ENCODE assay signal across 11 cellular contexts in genomic region chr5:96297290-96297689, GRCh38.
DNase-seq lines count a peak whose midpoint lies in the region; ATAC-seq, FAIRE-seq and TF ChIP-seq lines count a peak whose summit lies in the region.
"Had no signal": no experiment of that assay in that cellular context is flagged by ENCODE, and none has a peak within 500 bp of the region (broad histone marks: within the 10 kb centered on the region; RNA-seq: fewer than 3 reads in every experiment).

No MANE protein-coding gene starts in this region.

- H3K4me2 ChIP-seq in mesenchymal stem cell (ENCODE audit: low read length, poor library complexity, severe bottlenecking), result no peak overlapping the region

- no peak overlapping the region for H2BK12ac ChIP-seq in mesenchymal stem cell (ENCODE audit: low read length in 2 of 2)

- H3K4me3 ChIP-seq in fibroblast of mammary gland (ENCODE audit: control insufficient read depth, low read depth, low read length) (no peak overlapping the region), mesenchymal stem cell (ENCODE audit: insufficient read depth in 1 of 2, low read depth in 1 of 2, low read length in 2 of 2) (no peak overlapping the region), kidney (ENCODE audit: low read length in 2 of 2) (no peak overlapping the region)

- TF ChIP-seq CTCF in fibroblast of mammary gland (conservative IDR thresholded peaks at IDR 0.05; ENCODE audit: control insufficient read depth, insufficient read depth, low read depth, low read length) (no peak), kidney (IDR thresholded peaks at IDR 0.05; ENCODE audit: borderline replicate concordance, extremely low read depth, insufficient read depth) (no peak)

- no peak overlapping the region for H3K14ac ChIP-seq in mesenchymal stem cell (ENCODE audit: low read length in 2 of 2)

- H3K4ac ChIP-seq in mesenchymal stem cell (ENCODE audit: low read depth in 1 of 2, low read length in 2 of 2), result no peak overlapping the region

- no peaks in the 10 kb centered on the region for H3K36me3 ChIP-seq in mesenchymal stem cell (ENCODE audit: control insufficient read depth in 1 of 2, insufficient read depth in 2 of 2, low read depth in 1 of 2, low read length in 2 of 2)
- no peaks in the 10 kb centered on the region for H3K36me3 ChIP-seq in kidney (ENCODE audit: control insufficient read depth in 1 of 2, insufficient read depth in 2 of 2, low read length in 2 of 2)

- ATAC-seq in HG03175 (IDR thresholded peaks at IDR 0.05; ENCODE audit: unreplicated experiment), result no peak
- ATAC-seq in HG03095 (IDR thresholded peaks at IDR 0.05; ENCODE audit: unreplicated experiment), result no peak
- ATAC-seq: effector memory CD8-positive, alpha-beta T cell had no signal

- H4K91ac ChIP-seq in mesenchymal stem cell (ENCODE audit: low read length), result no peak overlapping the region

- peak overlapping the region; percentile 83 for H3K9ac ChIP-seq in mesenchymal stem cell (ENCODE audit: low read length)
- no peak overlapping the region for H3K9ac ChIP-seq in kidney (ENCODE audit: low read length in 2 of 2)

- peak; percentile 84 for DNase-seq in AG08395 (ENCODE audit: low spot score)
- DNase-seq in LHCN-M2 (ENCODE audit: low read depth), result peak; percentile 77
- peak; percentile 90 for DNase-seq in fibroblast of mammary gland (ENCODE audit: low read depth)
- DNase-seq in mesenchymal stem cell, result peak; percentile 98
- DNase-seq in kidney, result no peak
- no peak for DNase-seq in NOMO-1 treated with DMSO at 0.1 percent for 48 hours (lab: John Stamatoyannopoulos, UW; ENCODE audit: unreplicated experiment)
- DNase-seq: effector memory CD8-positive, alpha-beta T cell had no signal

- intact Hi-C loops in kidney (cut with DNase I), result no loop called here

- no peak overlapping the region for H2AFZ ChIP-seq in mesenchymal stem cell (ENCODE audit: low read depth, low read length)

- H2BK15ac ChIP-seq in mesenchymal stem cell (ENCODE audit: low read depth, poor library complexity, severe bottlenecking), result no peak overlapping the region

- no peaks in the 10 kb centered on the region for H3K27me3 ChIP-seq in mesenchymal stem cell (ENCODE audit: control insufficient read depth in 1 of 2, insufficient read depth in 1 of 2, low read length in 2 of 2)

- H3K79me1 ChIP-seq in mesenchymal stem cell (replicated peaks; ENCODE audit: low read length, poor library complexity, severe bottlenecking), result no peaks in the 10 kb centered on the region

- no peak overlapping the region for H2BK5ac ChIP-seq in mesenchymal stem cell (ENCODE audit: low read depth, low read length, poor library complexity, severe bottlenecking)

- H3K18ac ChIP-seq in mesenchymal stem cell (ENCODE audit: low read depth in 1 of 2, low read length in 2 of 2), result no peak overlapping the region

- peak overlapping the region; percentile 59 for H3K27ac ChIP-seq in mesenchymal stem cell (ENCODE audit: low read length, poor library complexity, severe bottlenecking)
- no peak overlapping the region for H3K27ac ChIP-seq in kidney (ENCODE audit: low read depth in 2 of 2, low read length in 2 of 2)
- H3K27ac ChIP-seq: C4-2B had no signal

- peaks cover 9% of the 10 kb centered on the region for H3K9me3 ChIP-seq in mesenchymal stem cell (ENCODE audit: control insufficient read depth, low read length)
- H3K9me3 ChIP-seq in kidney (ENCODE audit: control insufficient read depth in 1 of 2, low read length in 2 of 2), result peaks cover 0 to 3% of the 10 kb centered on the region in 2 donors

- H3K23ac ChIP-seq in mesenchymal stem cell (ENCODE audit: low read length in 2 of 2), result no peak overlapping the region

- peaks cover 2% of the 10 kb centered on the region for H3K4me1 ChIP-seq in mesenchymal stem cell (ENCODE audit: control insufficient read depth, insufficient read depth, low read depth, low read length)
- no peaks in the 10 kb centered on the region for H3K4me1 ChIP-seq in kidney (ENCODE audit: control insufficient read depth in 1 of 2, insufficient read depth in 1 of 2, low read depth in 1 of 2, low read length in 2 of 2)

- H2AK5ac ChIP-seq in mesenchymal stem cell (ENCODE audit: low read length, severe bottlenecking), result no peak overlapping the region

- 50% methylated on average over 1 of the region's 1 CpG for WGBS in mesenchymal stem cell

- FAIRE-seq in kidney (lab: Jason Lieb, UNC), result no peak
- FAIRE-seq: GM18507 had no signal

- no peak overlapping the region for H2BK120ac ChIP-seq in mesenchymal stem cell (ENCODE audit: low read depth, low read length)

- H4K8ac ChIP-seq in mesenchymal stem cell (ENCODE audit: low read length), result no peak overlapping the region

Comparison
In these comparisons a context has a peak if more than half of its experiments do, and no peak if none do; other contexts are left out.
1. DNase-seq: peak in AG08395 (single experiment), LHCN-M2 (single experiment), fibroblast of mammary gland (single experiment) and mesenchymal stem cell (single experiment); none in kidney (single experiment) and NOMO-1 treated with DMSO at 0.1 percent for 48 hours (single experiment).